In genomic region chr2:47907097-47907781, GRCh38 we compare ENCODE assay signal across 8 cellular contexts. TPM values are rescaled to one million over a fixed set of nuclear protein-coding genes. Genes with fewer than 3 reads are reported as not detected.
DNase-seq lines count a peak whose midpoint lies in the region; ATAC-seq, FAIRE-seq and TF ChIP-seq lines count a peak whose summit lies in the region.

No MANE protein-coding gene starts in this region.

- TF ChIP-seq CTCF in SU-DHL-6 (IDR thresholded peaks at IDR 0.05; ENCODE audit: insufficient read depth, low read length, poor library complexity, severe bottlenecking) (no peak), mammary epithelial cell (conservative IDR thresholded peaks at IDR 0.05 in 1 of 2, IDR thresholded peaks at IDR 0.05 in 1 of 2; ENCODE audit: extremely low read depth in 1 of 2, insufficient read depth in 1 of 2, low read depth in 1 of 2, low read length in 2 of 2) (no peak), suprapubic skin (IDR thresholded peaks at IDR 0.05) (no peak)

- CTCF ChIA-PET in mammary epithelial cell (lab: Charles Lee; ENCODE audit: low non-redundant PET): interaction anchor here (1.1 kb wide), 1 partner anchor 200 kb away, joined by 7 read pairs; no protein-coding TSS in a partner anchor

- H4K20me1 ChIP-seq in GM23248 (ENCODE audit: insufficient read depth) (peaks cover 16% of the 10 kb centered on the region; the same call in 1 of the 2 replicates), SU-DHL-6 (ENCODE audit: low read depth, low read length) (peaks cover 9% of the 10 kb centered on the region; the same call in 1 of the 2 replicates), mammary epithelial cell (ENCODE audit: insufficient read depth, low read length) (peaks cover 2% of the 10 kb centered on the region)

- H3K4me1 ChIP-seq in GM23248 (ENCODE audit: insufficient read depth) (peaks cover 8% of the 10 kb centered on the region), mammary epithelial cell (ENCODE audit: insufficient read depth, low read length) (peaks cover 8% of the 10 kb centered on the region), suprapubic skin (peaks cover 22% of the 10 kb centered on the region)

- H3F3A ChIP-seq in GM23248 (ENCODE audit: insufficient read depth) (peaks cover 28% of the 10 kb centered on the region), SU-DHL-6 (ENCODE audit: insufficient read depth) (peaks cover 8% of the 10 kb centered on the region)

- intact Hi-C loops in mammary epithelial cell (cut with micrococcal nuclease): loop anchor here (1.0 kb wide), 1 partner anchor 516 kb away; no protein-coding TSS in a partner anchor

- H3K27me3 ChIP-seq in GM23248 (replicated peaks; ENCODE audit: insufficient read depth): no peaks in the 10 kb centered on the region
- H3K27me3 ChIP-seq in SU-DHL-6 (ENCODE audit: low read length): no peaks in the 10 kb centered on the region
- H3K27me3 ChIP-seq in mammary epithelial cell (ENCODE audit: insufficient read depth, low read length): no peaks in the 10 kb centered on the region
- no peaks in the 10 kb centered on the region for H3K27me3 ChIP-seq in suprapubic skin

- H3K9ac ChIP-seq in GM23248 (peak overlapping the region; percentile 96), SU-DHL-6 (ENCODE audit: low read length) (peak overlapping the region; percentile 66), mammary epithelial cell (ENCODE audit: insufficient read depth, low read length) (peak overlapping the region; percentile 95)

- peak; percentile 45 for DNase-seq in GM23248
- DNase-seq in mammary epithelial cell: no peak
- DNase-seq in memory B cell (ENCODE audit: low spot score in 2 of 2): no peak
- DNase-seq in suprapubic skin (ENCODE audit: low spot score in 2 of 2): no peak
- DNase-seq in H4 (ENCODE audit: low spot score): no peak
- DNase-seq in frontal cortex (ENCODE audit: low spot score in 2 of 2): no peak

- in situ Hi-C loops in GM23248 (cut with MboI): no loop called here
- in situ Hi-C loops in mammary epithelial cell (cut with MboI; ENCODE audit: low sequenced_read_pairs in 2 of 2): no loop called here

- peak overlapping the region; percentile 78 for H3K4me2 ChIP-seq in GM23248 (ENCODE audit: unreplicated experiment)
- H3K4me2 ChIP-seq in SU-DHL-6 (ENCODE audit: low read depth, low read length, poor library complexity, severe bottlenecking): peak overlapping the region; percentile 95
- peak overlapping the region; percentile 79 for H3K4me2 ChIP-seq in mammary epithelial cell (ENCODE audit: insufficient read depth, low read depth, low read length)

- peaks cover 19% of the 10 kb centered on the region for H3K4me1 Mint-ChIP-seq in memory B cell

- TSS peak; percentile 79 for BruUV-seq in mammary epithelial cell (replicated peaks; lab: Mats Ljungman, UMichigan)

- peaks cover 3% of the 10 kb centered on the region for H3K36me3 Mint-ChIP-seq in memory B cell

- FAIRE-seq in frontal cortex (lab: Jason Lieb, UNC): no peak

- H3K9me3 Mint-ChIP-seq in memory B cell: no peaks in the 10 kb centered on the region

- H3K79me2 ChIP-seq in GM23248 (ENCODE audit: insufficient read depth) (peaks cover 33% of the 10 kb centered on the region), SU-DHL-6 (ENCODE audit: insufficient read depth, low read length) (peaks cover 37% of the 10 kb centered on the region), mammary epithelial cell (ENCODE audit: insufficient read depth, low read length) (peaks cover 36% of the 10 kb centered on the region)

- no peak for TF ChIP-seq EP300 in suprapubic skin (IDR thresholded peaks at IDR 0.05)

- no peak for TF ChIP-seq POLR2A in suprapubic skin (IDR thresholded peaks at IDR 0.05)

- H3K27ac ChIP-seq in GM23248 (peak overlapping the region; percentile 98), SU-DHL-6 (ENCODE audit: low read depth, low read length) (peak overlapping the region; percentile 81), mammary epithelial cell (ENCODE audit: insufficient read depth, low read depth, low read length) (peak overlapping the region; percentile 91), suprapubic skin (peak overlapping the region; percentile 100)

- H3K36me3 ChIP-seq in GM23248 (ENCODE audit: low read depth) (no peaks in the 10 kb centered on the region), SU-DHL-6 (ENCODE audit: low read length) (no peaks in the 10 kb centered on the region), mammary epithelial cell (ENCODE audit: insufficient read depth, low read length) (no peaks in the 10 kb centered on the region), suprapubic skin (no peaks in the 10 kb centered on the region)

- H2AFZ ChIP-seq in GM23248 (peak overlapping the region; percentile 71), SU-DHL-6 (ENCODE audit: low read depth, low read length, severe bottlenecking) (peak overlapping the region; percentile 77), mammary epithelial cell (ENCODE audit: low read depth, low read length) (peak overlapping the region; percentile 81)

- H3K9me2 ChIP-seq in GM23248 (ENCODE audit: insufficient read depth): no peaks in the 10 kb centered on the region
- H3K9me2 ChIP-seq in SU-DHL-6 (replicated peaks; ENCODE audit: insufficient read depth, low read length): no peaks in the 10 kb centered on the region

- H3K4me3 ChIP-seq in GM23248 (peak overlapping the region; percentile 75), SU-DHL-6 (ENCODE audit: insufficient read depth, low read length, poor library complexity, severe bottlenecking) (peak overlapping the region; percentile 69), mammary epithelial cell (replicated peaks in 1 of 3; ENCODE audit: insufficient read depth in 1 of 3, low read depth in 2 of 3, low read length in 3 of 3) (peak overlapping the region; percentile 52 to 72 (median 63)), suprapubic skin (peak overlapping the region; percentile 78)

- peak overlapping the region; percentile 92 for H3K4me3 Mint-ChIP-seq in memory B cell

- ATAC-seq in memory B cell (ENCODE audit: low read depth) (no peak), GM21529 (IDR thresholded peaks at IDR 0.05; ENCODE audit: unreplicated experiment) (no peak)

- dilution Hi-C loops in mammary epithelial cell (cut with HindIII; ENCODE audit: low sequenced_read_pairs): no loop called here

- no peaks in the 10 kb centered on the region for H3K27me3 Mint-ChIP-seq in memory B cell

- WGBS in GM23248 (ENCODE audit: low coverage in 1 of 2, low lambda C conversion rate in 2 of 2, missing lambda C conversion rate in 2 of 2), 2 experiments: 13% methylated on average over 13 of the region's 13 CpGs
- WGBS in mammary epithelial cell (ENCODE audit: low coverage, missing lambda C conversion rate): 7% methylated on average over 13 of the region's 13 CpGs
- 9% methylated on average over 13 of the region's 13 CpGs for WGBS in suprapubic skin

- H3K9me3 ChIP-seq in GM23248 (ENCODE audit: low read depth) (no peaks in the 10 kb centered on the region), SU-DHL-6 (ENCODE audit: insufficient read depth, low read length) (no peaks in the 10 kb centered on the region), mammary epithelial cell (replicated peaks; ENCODE audit: insufficient read depth, low read length) (no peaks in the 10 kb centered on the region), suprapubic skin (no peaks in the 10 kb centered on the region)

- H3K27ac Mint-ChIP-seq in memory B cell: peak overlapping the region; percentile 90

RNA-seq across cellular contexts. Expression of gene FBXO11, which starts 0.9 kb away (rescaled TPM):
- 25.8 and 33.1 TPM in 2 replicates for total RNA-seq in GM23248 (2014; rRNA removed; shearing (Covaris generic))
- polyA plus RNA-seq in GM23248 (2016; fragmentation: Nextera tagmentation; extraction: Ambion mirVana): 14.2 and 15.7 TPM in 2 replicates
- 10 to 100 TPM; 35.0 to 65.5 TPM for total RNA-seq in mammary epithelial cell
- 17.6 TPM for polyA plus RNA-seq in mammary epithelial cell
- 152 TPM for polyA minus RNA-seq in mammary epithelial cell
- 10 to 100 TPM; 30.8 to 62.9 (median 47.2) TPM for total RNA-seq in suprapubic skin
- 22.5 and 25.7 TPM in 2 replicates for total RNA-seq in H4 (2014; rRNA removed; shearing (Covaris generic))
- total RNA-seq in frontal cortex: 212 TPM
